Comparison of ENCODE assay signal across 10 cellular contexts in the genomic region with DNA sequence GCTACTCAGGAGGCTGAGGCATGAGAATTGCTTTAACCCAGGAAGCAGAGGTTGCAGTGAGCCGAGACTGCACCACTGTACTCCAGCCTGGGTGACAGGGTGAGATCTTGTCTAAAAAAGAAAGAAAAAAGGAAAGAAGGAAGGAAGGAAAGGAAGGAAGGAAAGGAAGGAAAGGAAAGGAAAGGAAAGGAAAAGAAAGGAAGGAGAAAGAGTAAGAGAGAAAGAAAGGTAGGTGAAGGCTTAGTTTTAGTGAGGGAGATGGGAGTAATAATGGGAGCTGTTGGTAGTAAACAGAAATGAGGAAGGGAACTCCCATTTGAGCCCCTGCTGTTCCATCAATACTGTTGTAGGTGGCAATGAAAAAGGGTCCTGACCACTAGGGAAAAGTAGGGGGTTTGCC. TPM values are rescaled to one million over a fixed set of nuclear protein-coding genes. Genes with fewer than 3 reads are reported as not detected.
"Had no signal": no experiment of that assay in that cellular context is flagged by ENCODE, and none has a peak within 500 bp of the region (broad histone marks: within the 10 kb centered on the region; RNA-seq: fewer than 3 reads in every experiment).

No MANE protein-coding gene starts in this region.

- ATAC-seq: HepG2, K562 had no signal

- H3K27ac Mint-ChIP-seq: IgD-negative memory B cell had no signal

- DNase-seq: IMR-90, KBM-7, KG1 had no signal

- H3K4me3 ChIP-seq: K562 had no signal

- H3K4me1 Mint-ChIP-seq: IgD-negative memory B cell had no signal

- H3K27ac ChIP-seq: HL-60, KMS-11 had no signal

- H3K36me3 Mint-ChIP-seq: IgD-negative memory B cell had no signal

RNA-seq across cellular contexts. Expression of gene SLC24A4, which starts 28.8 kb away (rescaled TPM):
- total RNA-seq: HepG2, HT-29, HT1080, IMR-90, K562 had no signal
